In the genomic region with DNA sequence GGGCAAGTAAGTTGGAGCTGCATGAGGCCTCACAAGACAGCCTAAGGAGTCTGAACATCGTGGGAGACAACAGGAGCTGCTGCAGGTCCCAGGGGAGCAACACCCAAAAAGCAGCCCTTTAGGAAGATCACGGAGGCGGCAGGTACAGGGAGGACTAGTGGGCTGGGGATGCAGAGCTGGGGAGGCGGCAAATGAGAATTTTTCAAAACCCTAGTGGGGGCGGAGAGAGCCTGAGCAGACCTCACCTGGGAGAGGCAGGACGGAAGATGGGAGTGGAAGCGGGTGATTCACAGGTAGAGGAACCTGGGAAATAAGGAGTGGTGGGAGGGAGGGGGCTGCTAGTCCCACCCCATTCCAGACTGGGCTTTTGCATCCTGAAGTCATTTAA, we compare ENCODE assay signal across 9 cellular contexts. TPM values are rescaled to one million over a fixed set of nuclear protein-coding genes. Genes with fewer than 3 reads are reported as not detected.
"Had no signal": no experiment of that assay in that cellular context is flagged by ENCODE, and none has a peak within 500 bp of the region (broad histone marks: within the 10 kb centered on the region; RNA-seq: fewer than 3 reads in every experiment).

No MANE protein-coding gene starts in this region.

- H3K27me3 ChIP-seq: esophagus muscularis mucosa, suprapubic skin had no signal

- H3K9me3 ChIP-seq: esophagus muscularis mucosa, suprapubic skin had no signal

- H3K4me3 ChIP-seq: esophagus muscularis mucosa, skin epidermis, suprapubic skin had no signal

- FAIRE-seq: islet of Langerhans, TTC549 had no signal

- H3K4me3 Mint-ChIP-seq: activated T-helper 1 cell treated with anti-CD3 and anti-CD28 coated beads, Interleukin-12 subunit alpha, Interleukin-12 subunit beta, Interleukin-2, Interleukin-4 antibody, amounts not matched to agents 30 ng/mL and 10 ng/mL and 1 ng/mL, durations not matched to agents 14 hours and 24 hours and 36 hours; brain; stimulated activated naive CD8-positive, alpha-beta T cell treated with anti-CD3 and anti-CD28 coated beads, Interleukin-15, amount 100 ng/mL, for 72 hours; T-helper 2 cell treated with Interferon-gamma antibody and Interleukin-4, amounts not matched to agents 5 μg/mL and 100 μg/mL, for 36 hours had no signal

- H3K9me3 Mint-ChIP-seq: activated T-helper 1 cell treated with anti-CD3 and anti-CD28 coated beads, Interleukin-12 subunit alpha, Interleukin-12 subunit beta, Interleukin-2, Interleukin-4 antibody, amounts not matched to agents 30 ng/mL and 10 ng/mL and 1 ng/mL, durations not matched to agents 14 hours and 24 hours and 36 hours; T-helper 2 cell treated with Interferon-gamma antibody and Interleukin-4, amounts not matched to agents 5 μg/mL and 100 μg/mL, for 36 hours had no signal

- H3K27me3 Mint-ChIP-seq: brain had no signal

- H3K27ac ChIP-seq: esophagus muscularis mucosa, skin epidermis, suprapubic skin had no signal

- H3K27ac Mint-ChIP-seq: activated T-helper 1 cell treated with anti-CD3 and anti-CD28 coated beads, Interleukin-12 subunit alpha, Interleukin-12 subunit beta, Interleukin-2, Interleukin-4 antibody, amounts not matched to agents 30 ng/mL and 10 ng/mL and 1 ng/mL, durations not matched to agents 14 hours and 24 hours and 36 hours; T-helper 2 cell treated with Interferon-gamma antibody and Interleukin-4, amounts not matched to agents 5 μg/mL and 100 μg/mL, for 36 hours had no signal

RNA-seq across cellular contexts. Expression of a gene that starts 42.1 kb away (rescaled TPM):
- total RNA-seq: activated T-helper 1 cell treated with anti-CD3 and anti-CD28 coated beads, Interleukin-12 subunit alpha, Interleukin-12 subunit beta, Interleukin-2, Interleukin-4 antibody, amounts not matched to agents 30 ng/mL and 10 ng/mL and 1 ng/mL, durations not matched to agents 14 hours and 24 hours and 36 hours had no signal
